16 cellular contexts compared by ENCODE assay signal in genomic region chr6:3913958-3914337, GRCh38.
DNase-seq lines count a peak whose midpoint lies in the region; ATAC-seq and TF ChIP-seq lines count a peak whose summit lies in the region.
"Had no signal": no experiment of that assay in that cellular context is flagged by ENCODE, and none has a peak within 500 bp of the region (broad histone marks: within the 10 kb centered on the region; RNA-seq: fewer than 3 reads in every experiment).

No MANE protein-coding gene starts in this region.

- H2AFZ ChIP-seq in IMR-90 (replicated peaks; ENCODE audit: low read length, poor library complexity): no peak overlapping the region

- H3K4me3 Mint-ChIP-seq in brain: no peak overlapping the region
- H3K4me3 Mint-ChIP-seq: memory B cell; stimulated activated naive B cell treated with anti-CD40 and anti-IgM and Interleukin-4, amounts not matched to agents 10 μg/mL and 1 μg/mL and 100 μg/mL, for 72 hours had no signal

- H3K9me1 ChIP-seq in IMR-90 (ENCODE audit: insufficient read depth, low read length): peaks cover 10% of the 10 kb centered on the region

- peak overlapping the region; percentile 62 for H2BK120ac ChIP-seq in IMR-90 (ENCODE audit: low read depth, low read length)

- H3K14ac ChIP-seq in IMR-90 (replicated peaks; ENCODE audit: low read depth, low read length): peak overlapping the region; percentile 15; the same call in 1 of the 2 replicates

- H3K9me3 Mint-ChIP-seq in brain: peaks cover 0 to 15% (median 8%) of the 10 kb centered on the region in 5 experiments
- H3K9me3 Mint-ChIP-seq: memory B cell; stimulated activated naive B cell treated with anti-CD40 and anti-IgM and Interleukin-4, amounts not matched to agents 10 μg/mL and 1 μg/mL and 100 μg/mL, for 72 hours had no signal

- H2BK5ac ChIP-seq in IMR-90 (ENCODE audit: low read depth, low read length, poor library complexity, severe bottlenecking): no peak overlapping the region

- H2BK20ac ChIP-seq in IMR-90 (ENCODE audit: low read depth, low read length): peak overlapping the region; percentile 11

- H4K8ac ChIP-seq in IMR-90 (ENCODE audit: low read depth in 2 of 2, low read length in 2 of 2): peak overlapping the region; percentile 8 to 36; a peak in 2 of 4 replicates

- H2AK5ac ChIP-seq in IMR-90 (ENCODE audit: low read depth, low read length): 0 out of 2 replicates have a peak overlapping the region, but pooled peaks have one; percentile 41

- intact Hi-C loops in IMR-90 (cut with micrococcal nuclease) (no loop called here), lower lobe of right lung (cut with DNase I) (no loop called here)

- TF ChIP-seq RAD21 in IMR-90 (IDR thresholded peaks at IDR 0.05; ENCODE audit: low read length): no peak

- H3K56ac ChIP-seq in IMR-90 (ENCODE audit: extremely low read depth, insufficient read depth, low read length): no peak overlapping the region

- DNase-seq in IMR-90 (peak; percentile 30), lower lobe of right lung (no peak), thoracic aorta (ENCODE audit: low spot score) (no peak)
- DNase-seq: activated CD4-positive, alpha-beta T cell treated with anti-CD3 and anti-CD28 coated beads for 48 hours; hypothalamus; MM.1S; NCI-H2171 treated with DMSO at 0.1 percent for 48 hours; posterior cingulate gyrus; stimulated activated CD4-positive, alpha-beta T cell treated with anti-CD3 and anti-CD28 coated beads, Interleukin-4, amount 100 ng/mL, for 1 hour; stimulated activated naive B cell treated with anti-CD40 and anti-IgM and Interleukin-4, amounts not matched to agents 10 μg/mL and 1 μg/mL and 100 μg/mL, for 72 hours had no signal

- H3K4me3 ChIP-seq in IMR-90 (ENCODE audit: insufficient read depth, low read depth, low read length) (no peak overlapping the region), lower lobe of right lung (no peak overlapping the region), thoracic aorta (no peak overlapping the region)
- H3K4me3 ChIP-seq: HAP-1 had no signal

- H3K36me3 Mint-ChIP-seq in brain: no peaks in the 10 kb centered on the region
- H3K36me3 Mint-ChIP-seq: memory B cell; stimulated activated naive B cell treated with anti-CD40 and anti-IgM and Interleukin-4, amounts not matched to agents 10 μg/mL and 1 μg/mL and 100 μg/mL, for 72 hours had no signal

- peaks cover 6% of the 10 kb centered on the region for H3K27me3 Mint-ChIP-seq in brain

- peak overlapping the region; percentile 69; the same call in 1 of the 3 replicates for H2BK15ac ChIP-seq in IMR-90 (ENCODE audit: low read depth, low read length)

- POLR2A ChIA-PET in IMR-90 (lab: Charles Lee; ENCODE audit: unreplicated experiment): no interaction called here

- no peaks in the 10 kb centered on the region for H3K36me3 ChIP-seq in IMR-90 (ENCODE audit: control insufficient read depth, insufficient read depth, low read length)
- H3K36me3 ChIP-seq in lower lobe of right lung: no peaks in the 10 kb centered on the region
- no peaks in the 10 kb centered on the region for H3K36me3 ChIP-seq in thoracic aorta
- H3K36me3 ChIP-seq: HAP-1 had no signal

- H4K20me1 ChIP-seq in IMR-90 (ENCODE audit: insufficient read depth, low read length): peaks cover 6% of the 10 kb centered on the region; the same call in 1 of the 2 replicates

- H3K27me3 ChIP-seq in IMR-90 (ENCODE audit: control insufficient read depth, insufficient read depth, low read length): no peaks in the 10 kb centered on the region
- H3K27me3 ChIP-seq in lower lobe of right lung (ENCODE audit: low read depth): peaks cover 5% of the 10 kb centered on the region
- H3K27me3 ChIP-seq in thoracic aorta (replicated peaks; ENCODE audit: insufficient read depth): no peaks in the 10 kb centered on the region

- no TSS peak for BruUV-seq in IMR-90 (replicated peaks; lab: Mats Ljungman, UMichigan)

- H3K4me1 ChIP-seq in IMR-90 (ENCODE audit: control insufficient read depth, insufficient read depth, low read length) (peaks cover 17% of the 10 kb centered on the region), lower lobe of right lung (peaks cover 36% of the 10 kb centered on the region), thoracic aorta (ENCODE audit: control insufficient read depth in 1 of 2, low read depth in 2 of 2) (peaks cover 25 to 67% of the 10 kb centered on the region in 2 donors)

- no peaks in the 10 kb centered on the region for H3K9me3 ChIP-seq in IMR-90 (ENCODE audit: control insufficient read depth, insufficient read depth, low read length)
- no peaks in the 10 kb centered on the region for H3K9me3 ChIP-seq in lower lobe of right lung
- H3K9me3 ChIP-seq in thoracic aorta: no peaks in the 10 kb centered on the region

- no peak overlapping the region for H3K23ac ChIP-seq in IMR-90 (ENCODE audit: low read depth, low read length)

- dilution Hi-C loops in IMR-90 (cut with HindIII; ENCODE audit: low sequenced_read_pairs, unreplicated experiment): no loop called here

- CTCF ChIA-PET in IMR-90 (lab: Yijun Ruan, JAX): interaction anchor here (1.8 kb wide), 1 partner anchor 64 kb away, joined by 5 read pairs; no protein-coding TSS in a partner anchor

- H4K5ac ChIP-seq in IMR-90 (ENCODE audit: low read depth, low read length): no peak overlapping the region

- TF ChIP-seq POLR2A in IMR-90 (IDR thresholded peaks at IDR 0.05; ENCODE audit: low read depth, low read length): no peak

- H3K18ac ChIP-seq in IMR-90 (ENCODE audit: low read depth, low read length): peak overlapping the region; percentile 38; the same call in 1 of the 2 replicates

- H3K9ac ChIP-seq in IMR-90 (ENCODE audit: low read depth, low read length): no peak overlapping the region

- peak overlapping the region; percentile 3; the same call in 1 of the 2 replicates for H4K91ac ChIP-seq in IMR-90 (ENCODE audit: insufficient read depth, low read depth, low read length)

- H3K27ac ChIP-seq in IMR-90 (ENCODE audit: insufficient read depth, low read length) (no peak overlapping the region), lower lobe of right lung (peak overlapping the region; percentile 67), thoracic aorta (peak overlapping the region; percentile 94 to 98)

- ATAC-seq in IMR-90 (ENCODE audit: low read depth): no peak
- ATAC-seq in lower lobe of right lung: no peak
- ATAC-seq in thoracic aorta (ENCODE audit: insufficient number of reproducible peaks, low FRiP score, low read depth): no peak
- no peak for ATAC-seq in GM18520 (IDR thresholded peaks at IDR 0.05; ENCODE audit: unreplicated experiment)
- no peak for ATAC-seq in HG02588 (IDR thresholded peaks at IDR 0.05; ENCODE audit: unreplicated experiment)
- ATAC-seq in HG03457 (IDR thresholded peaks at IDR 0.05; ENCODE audit: unreplicated experiment): no peak
- ATAC-seq: stimulated activated naive B cell treated with anti-CD40 and anti-IgM and Interleukin-4, amounts not matched to agents 10 μg/mL and 1 μg/mL and 100 μg/mL, for 72 hours had no signal

- H3K4me2 ChIP-seq in IMR-90 (ENCODE audit: low read depth, low read length): no peak overlapping the region

- no peak overlapping the region for H2AK9ac ChIP-seq in IMR-90 (replicated peaks; ENCODE audit: low read depth, low read length, poor library complexity)

- no peak for TF ChIP-seq CTCF in IMR-90 (conservative IDR thresholded peaks at IDR 0.05; ENCODE audit: low read depth, low read length)
- TF ChIP-seq CTCF in brain (conservative IDR thresholded peaks at IDR 0.05): no peak
- no peak for TF ChIP-seq CTCF in lower lobe of right lung (IDR thresholded peaks at IDR 0.05)
- TF ChIP-seq CTCF in thoracic aorta (IDR thresholded peaks at IDR 0.05): no peak

- peaks cover 60% of the 10 kb centered on the region for H3K4me1 Mint-ChIP-seq in brain
- H3K4me1 Mint-ChIP-seq: memory B cell; stimulated activated naive B cell treated with anti-CD40 and anti-IgM and Interleukin-4, amounts not matched to agents 10 μg/mL and 1 μg/mL and 100 μg/mL, for 72 hours had no signal

- no peaks in the 10 kb centered on the region for H3K79me1 ChIP-seq in IMR-90 (ENCODE audit: low read depth in 1 of 2, low read length in 2 of 2)

- peak overlapping the region in 4 of 5 experiments; percentile 7 to 89 (median 62) for H3K27ac Mint-ChIP-seq in brain
- H3K27ac Mint-ChIP-seq: memory B cell; stimulated activated naive B cell treated with anti-CD40 and anti-IgM and Interleukin-4, amounts not matched to agents 10 μg/mL and 1 μg/mL and 100 μg/mL, for 72 hours had no signal

- peak overlapping the region; percentile 34 for H3K4ac ChIP-seq in IMR-90 (ENCODE audit: low read depth, low read length)

- 43% methylated on average over 1 of the region's 4 CpGs; no CpG with 5 or more reads in 1 of the 2 experiments for WGBS in IMR-90 (ENCODE audit: extremely low coverage in 2 of 2, insufficient read length in 1 of 2), 2 experiments

- in situ Hi-C loops in IMR-90 (cut with MboI; ENCODE audit: low sequenced_read_pairs): no loop called here

TF ChIP-seq in IMR-90, 13 proteins besides CTCF, POLR2A, EP300 and RAD21 (continues in another document):
- TF ChIP-seq BHLHE40 (IDR thresholded peaks at IDR 0.05; ENCODE audit: low read depth, low read length) (no peak), FOS (IDR thresholded peaks at IDR 0.05; ENCODE audit: low read depth, low read length) (no peak), RFX5 (IDR thresholded peaks at IDR 0.05; ENCODE audit: low read depth, low read length) (no peak), MXI1 (IDR thresholded peaks at IDR 0.05; ENCODE audit: borderline replicate concordance, low read depth, low read length) (no peak), USF2 (IDR thresholded peaks at IDR 0.05; ENCODE audit: low read depth, low read length) (no peak), RCOR1 (IDR thresholded peaks at IDR 0.05; ENCODE audit: insufficient replicate concordance, low read length) (no peak), CEBPB (IDR thresholded peaks at IDR 0.05; ENCODE audit: low read depth, low read length) (no peak), NFE2L2 (IDR thresholded peaks at IDR 0.05; ENCODE audit: low read depth, low read length) (no peak)
- TF ChIP-seq, protein P1, sequence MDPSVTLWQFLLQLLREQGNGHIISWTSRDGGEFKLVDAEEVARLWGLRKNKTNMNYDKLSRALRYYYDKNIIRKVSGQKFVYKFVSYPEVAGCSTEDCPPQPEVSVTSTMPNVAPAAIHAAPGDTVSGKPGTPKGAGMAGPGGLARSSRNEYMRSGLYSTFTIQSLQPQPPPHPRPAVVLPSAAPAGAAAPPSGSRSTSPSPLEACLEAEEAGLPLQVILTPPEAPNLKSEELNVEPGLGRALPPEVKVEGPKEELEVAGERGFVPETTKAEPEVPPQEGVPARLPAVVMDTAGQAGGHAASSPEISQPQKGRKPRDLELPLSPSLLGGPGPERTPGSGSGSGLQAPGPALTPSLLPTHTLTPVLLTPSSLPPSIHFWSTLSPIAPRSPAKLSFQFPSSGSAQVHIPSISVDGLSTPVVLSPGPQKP (IDR thresholded peaks at IDR 0.05; ENCODE audit: borderline replicate concordance, low read depth, low read length): no peak
